ENCODE assay signal across 17 cellular contexts in the genomic region with DNA sequence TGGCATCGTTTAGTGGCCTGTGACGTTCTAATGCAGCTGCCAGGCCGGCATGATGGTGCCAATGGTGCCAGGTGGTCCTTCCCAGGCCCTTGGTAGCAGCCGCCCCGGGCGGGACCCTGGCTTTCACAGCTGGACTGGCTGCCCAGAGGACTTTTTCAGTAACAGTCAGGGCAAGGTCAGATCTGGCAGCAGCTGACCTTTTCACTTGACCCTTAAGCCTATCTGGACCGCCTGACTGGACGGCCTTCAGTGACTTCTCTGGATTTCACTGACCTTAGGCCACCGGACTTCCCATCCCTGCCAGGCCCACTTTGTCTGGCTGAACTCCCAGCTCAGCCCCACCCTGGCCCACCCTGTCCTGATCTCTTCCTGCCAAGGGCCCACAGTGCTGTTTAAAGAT. TPM values are rescaled to one million over a fixed set of nuclear protein-coding genes. Genes with fewer than 3 reads are reported as not detected.
DNase-seq lines count a peak whose midpoint lies in the region; ATAC-seq and TF ChIP-seq lines count a peak whose summit lies in the region.
"Had no signal": no experiment of that assay in that cellular context is flagged by ENCODE, and none has a peak within 500 bp of the region (broad histone marks: within the 10 kb centered on the region; RNA-seq: fewer than 3 reads in every experiment).

No MANE protein-coding gene starts in this region.

- H3K27ac ChIP-seq in adrenal gland (peak overlapping the region in 3 of 5 donors; percentile 16 to 85 (median 55)), gastroesophageal sphincter (peak overlapping the region in 2 of 4 donors; percentile 27 to 57), tibial nerve (peak overlapping the region; percentile 70 to 96 (median 82))

- no peak for TF ChIP-seq POLR2A in adrenal gland (IDR thresholded peaks at IDR 0.05)
- TF ChIP-seq POLR2A in gastroesophageal sphincter (IDR thresholded peaks at IDR 0.05): no peak
- TF ChIP-seq POLR2A in tibial nerve (IDR thresholded peaks at IDR 0.05): no peak

- H3K4me3 Mint-ChIP-seq in neural crest cell: peak overlapping the region; percentile 54
- H3K4me3 Mint-ChIP-seq: activated naive CD4-positive, alpha-beta T cell treated with anti-CD3 and anti-CD28 coated beads for 36 hours; stimulated activated naive CD8-positive, alpha-beta T cell treated with anti-CD3 and anti-CD28 coated beads, Interleukin-15, amount 100 ng/mL, for 72 hours had no signal

- ATAC-seq in gastroesophageal sphincter (peak; percentile 73), GM21529 (IDR thresholded peaks at IDR 0.05; ENCODE audit: unreplicated experiment) (no peak)
- ATAC-seq: left colon; stimulated activated naive CD8-positive, alpha-beta T cell treated with anti-CD3 and anti-CD28 coated beads, Interleukin-15, amount 100 ng/mL, for 72 hours had no signal

- 23 to 43% (median 40%) methylated on average over 9 of the region's 9 CpGs for WGBS in adrenal gland, 4 donors
- WGBS in gastroesophageal sphincter (ENCODE audit: low coverage in 1 of 2), 2 donors: 53 to 75% methylated on average over 4 of the region's 9 CpGs
- WGBS in tibial nerve, 2 donors: 25 to 33% methylated on average over 7 to 9 of the region's 9 CpGs

- H3K36me3 ChIP-seq in adrenal gland (replicated peaks in 1 of 2) (peaks cover 0 to 70% of the 10 kb centered on the region in 2 donors), gastroesophageal sphincter (peaks cover 0 to 68% of the 10 kb centered on the region in 2 donors), tibial nerve (peaks cover 0 to 50% (median 0%) of the 10 kb centered on the region in 3 donors), BE2C (peaks cover 100% of the 10 kb centered on the region)

- intact Hi-C loops in adrenal gland (cut with DNase I): loop anchor here in 1 of 2 donors (10.0 kb wide), 1 partner anchor 192 kb away; no protein-coding TSS in a partner anchor

- H3K4me1 Mint-ChIP-seq in neural crest cell: peaks cover 72% of the 10 kb centered on the region

- TF ChIP-seq EP300 in gastroesophageal sphincter (IDR thresholded peaks at IDR 0.05) (no peak), tibial nerve (IDR thresholded peaks at IDR 0.05) (peak; percentile 45 to 67)

- no peaks in the 10 kb centered on the region for H3K27me3 ChIP-seq in adrenal gland
- no peaks in the 10 kb centered on the region for H3K27me3 ChIP-seq in gastroesophageal sphincter
- H3K27me3 ChIP-seq in tibial nerve: no peaks in the 10 kb centered on the region
- H3K27me3 ChIP-seq in BE2C: no peaks in the 10 kb centered on the region

- TF ChIP-seq CTCF in adrenal gland (IDR thresholded peaks at IDR 0.05): no peak
- TF ChIP-seq CTCF in gastroesophageal sphincter (IDR thresholded peaks at IDR 0.05): no peak
- TF ChIP-seq CTCF in neural crest cell (conservative IDR thresholded peaks at IDR 0.05): no peak
- no peak for TF ChIP-seq CTCF in tibial nerve (IDR thresholded peaks at IDR 0.05)
- TF ChIP-seq CTCF in BE2C (IDR thresholded peaks at IDR 0.05; ENCODE audit: low read depth, low read length): no peak

- DNase-seq in adrenal gland (peak in 6 of 7 donors; percentile 21 to 76 (median 64)), neural crest cell (ENCODE audit: low read depth, low spot score) (no peak), tibial nerve (ENCODE audit: low spot score in 2 of 2) (peak in 1 of 2 donors; percentile 44), BE2C (no peak), NCI-H2029 (lab: John Stamatoyannopoulos, UW) (no peak)
- DNase-seq: activated CD4-positive, alpha-beta T cell treated with anti-CD3 and anti-CD28 coated beads for 1 hour; activated CD8-positive, alpha-beta memory T cell treated with anti-CD3 and anti-CD28 coated beads, Interleukin-2, amount 50 U/mL, for 48 hours; activated naive CD4-positive, alpha-beta T cell treated with anti-CD3 and anti-CD28 coated beads for 36 hours; effector CD4-positive, alpha-beta T cell; H7; left colon; NCI-H1417; SHP77 treated with DMSO at 0.1 percent for 48 hours; stimulated activated CD4-positive, alpha-beta T cell treated with anti-CD3 and anti-CD28 coated beads, Interleukin-15, amount 100 ng/mL, for 24 hours; stimulated activated naive CD8-positive, alpha-beta T cell treated with anti-CD3 and anti-CD28 coated beads, Interleukin-15, amount 100 ng/mL, for 72 hours had no signal

- peak overlapping the region; percentile 81 for H3K27ac Mint-ChIP-seq in neural crest cell (ENCODE audit: unreplicated experiment)
- H3K27ac Mint-ChIP-seq: activated naive CD4-positive, alpha-beta T cell treated with anti-CD3 and anti-CD28 coated beads for 36 hours had no signal

- H3K4me1 ChIP-seq in adrenal gland (replicated peaks in 1 of 2): peaks cover 17 to 60% of the 10 kb centered on the region in 2 donors
- H3K4me1 ChIP-seq in gastroesophageal sphincter: peaks cover 0 to 43% (median 5%) of the 10 kb centered on the region in 3 donors
- peaks cover 0 to 96% (median 53%) of the 10 kb centered on the region in 4 donors for H3K4me1 ChIP-seq in tibial nerve
- peaks cover 2% of the 10 kb centered on the region; the same call in 1 of the 2 replicates for H3K4me1 ChIP-seq in BE2C

- peaks cover 37% of the 10 kb centered on the region for H3K36me3 Mint-ChIP-seq in neural crest cell (ENCODE audit: low read depth)

- no peak overlapping the region for H3K4me3 ChIP-seq in adrenal gland
- H3K4me3 ChIP-seq in gastroesophageal sphincter: no peak overlapping the region
- no peak overlapping the region for H3K4me3 ChIP-seq in tibial nerve
- H3K4me3 ChIP-seq in BE2C (ENCODE audit: low read depth, low read length): no peak overlapping the region

- no peaks in the 10 kb centered on the region for H3K9me3 Mint-ChIP-seq in neural crest cell
- H3K9me3 Mint-ChIP-seq: activated naive CD4-positive, alpha-beta T cell treated with anti-CD3 and anti-CD28 coated beads for 36 hours; stimulated activated naive CD8-positive, alpha-beta T cell treated with anti-CD3 and anti-CD28 coated beads, Interleukin-15, amount 100 ng/mL, for 72 hours had no signal

- H3K27me3 Mint-ChIP-seq in neural crest cell (ENCODE audit: low read depth): no peaks in the 10 kb centered on the region
- H3K27me3 Mint-ChIP-seq: stimulated activated naive CD8-positive, alpha-beta T cell treated with anti-CD3 and anti-CD28 coated beads, Interleukin-15, amount 100 ng/mL, for 72 hours had no signal

- H3K9me3 ChIP-seq in adrenal gland (replicated peaks in 1 of 3) (no peaks in the 10 kb centered on the region), gastroesophageal sphincter (no peaks in the 10 kb centered on the region), tibial nerve (no peaks in the 10 kb centered on the region), BE2C (no peaks in the 10 kb centered on the region)

RNA-seq across cellular contexts. Expression of a gene that starts 15.9 kb away (rescaled TPM):
- 100 to 1,000 TPM in 5 of 8 donors, 10 to 100 TPM in 3; 35.5 to 263 (median 112) TPM for total RNA-seq in adrenal gland
- polyA plus RNA-seq in adrenal gland: 100 to 1,000 TPM in 2 of 3 donors, 10 to 100 TPM in 1; 37.9 to 130 (median 117) TPM
- 10 to 100 TPM; 22.7 to 54.2 (median 32.3) TPM for total RNA-seq in gastroesophageal sphincter
- total RNA-seq in neural crest cell: 73.6 and 74.3 TPM in 2 replicates
- 100 to 1,000 TPM; 182 to 554 (median 315) TPM for total RNA-seq in tibial nerve
- polyA plus RNA-seq in BE2C (2012; ENCODE audit: insufficient read depth, insufficient read length, low read depth): 318 TPM

Comparison
In these comparisons a context has a peak if more than half of its experiments do, and no peak if none do; other contexts are left out.
1. DNase-seq: peak in adrenal gland (6 of 7); none in neural crest cell (single experiment), BE2C (single experiment) and NCI-H2029 (single experiment).